8 cellular contexts compared by ENCODE assay signal in genomic region chr10:24721254-24722106, GRCh38. TPM values are rescaled to one million over a fixed set of nuclear protein-coding genes. Genes with fewer than 3 reads are reported as not detected.
DNase-seq lines count a peak whose midpoint lies in the region; ATAC-seq, FAIRE-seq and TF ChIP-seq lines count a peak whose summit lies in the region.

No MANE protein-coding gene starts in this region.

- H3K9me3 ChIP-seq in A549 (no peaks in the 10 kb centered on the region), keratinocyte (ENCODE audit: control insufficient read depth, low read depth, low read length) (no peaks in the 10 kb centered on the region), smooth muscle cell (replicated peaks; ENCODE audit: low read depth) (no peaks in the 10 kb centered on the region)

- H4K20me1 ChIP-seq in keratinocyte (ENCODE audit: control insufficient read depth, extremely low read depth, insufficient read depth, low read length) (peaks cover 3% of the 10 kb centered on the region), smooth muscle cell (ENCODE audit: low read depth) (peaks cover 53% of the 10 kb centered on the region)

- peaks cover 66% of the 10 kb centered on the region for H3K79me2 ChIP-seq in keratinocyte (ENCODE audit: control insufficient read depth, insufficient read depth, low read length)
- peaks cover 62% of the 10 kb centered on the region for H3K79me2 ChIP-seq in smooth muscle cell (ENCODE audit: low read depth)

- H3K9ac ChIP-seq in keratinocyte (ENCODE audit: control insufficient read depth, extremely low read depth, insufficient read depth, low read length): peak overlapping the region; percentile 80
- peak overlapping the region; percentile 47 for H3K9ac ChIP-seq in smooth muscle cell (ENCODE audit: low read depth)

- ATAC-seq in A549 (peak in 1 of 2 experiments; percentile 10; a peak in 1 of 6 replicates), GM18517 (IDR thresholded peaks at IDR 0.05; ENCODE audit: unreplicated experiment) (no peak)

- H3K4me2 ChIP-seq in A549 (peak overlapping the region; percentile 95), keratinocyte (ENCODE audit: control insufficient read depth, extremely low read depth, insufficient read depth, low read depth, low read length) (peak overlapping the region; percentile 70), smooth muscle cell (peak overlapping the region; percentile 89)

- FAIRE-seq in A549 (lab: Jason Lieb, UNC) (no peak), keratinocyte (lab: Jason Lieb, UNC) (no peak)

- H3K4me1 ChIP-seq in A549 (peaks cover 37% of the 10 kb centered on the region), keratinocyte (ENCODE audit: control insufficient read depth, extremely low read depth, insufficient read depth, low read length) (peaks cover 42% of the 10 kb centered on the region), smooth muscle cell (ENCODE audit: low read depth) (peaks cover 42% of the 10 kb centered on the region)

- peak; percentile 20 to 45 for DNase-seq in A549 (ENCODE audit: low read depth in 1 of 2, low spot score in 1 of 2)
- DNase-seq in HCEC 1CT: peak; percentile 13
- peak; percentile 30 for DNase-seq in astrocyte of the spinal cord (ENCODE audit: low read depth, low spot score)
- no peak for DNase-seq in keratinocyte (ENCODE audit: low read depth, low spot score)
- DNase-seq in smooth muscle cell (lab: John Stamatoyannopoulos, UW; ENCODE audit: unreplicated experiment): no peak
- DNase-seq in stimulated activated CD4-positive, alpha-beta T cell treated with anti-CD3 and anti-CD28 coated beads, Interleukin-2, amount 100 ng/mL, for 24 hours: no peak
- DNase-seq in NCI-H1417 treated with DMSO at 0.1 percent for 48 hours (lab: John Stamatoyannopoulos, UW): no peak

- H3F3A ChIP-seq in smooth muscle cell (ENCODE audit: low read depth): no peaks in the 10 kb centered on the region

- TF ChIP-seq CTCF in A549 (IDR thresholded peaks at IDR 0.05) (no peak), astrocyte of the spinal cord (IDR thresholded peaks at IDR 0.05; ENCODE audit: low read depth, low read length) (no peak), keratinocyte (optimal IDR thresholded peaks at IDR 0.05 in 1 of 3, IDR thresholded peaks at IDR 0.05 in 1 of 3, conservative IDR thresholded peaks at IDR 0.05 in 1 of 3; ENCODE audit: extremely low read depth in 1 of 3, insufficient read depth in 2 of 3, low read length in 3 of 3) (no peak), smooth muscle cell (IDR thresholded peaks at IDR 0.05; ENCODE audit: borderline replicate concordance, insufficient read depth, poor library complexity, severe bottlenecking) (no peak)

- H3K4me3 ChIP-seq in A549 (peak overlapping the region; percentile 86), astrocyte of the spinal cord (ENCODE audit: low read depth, low read length) (peak overlapping the region; percentile 80), keratinocyte (ENCODE audit: control insufficient read depth in 2 of 3, extremely low read depth in 1 of 3, insufficient read depth in 2 of 3, low read depth in 1 of 3, low read length in 3 of 3) (peak overlapping the region; percentile 66 to 76 (median 74)), smooth muscle cell (peak overlapping the region; percentile 71)

- dilution Hi-C loops in keratinocyte (cut with MboI; ENCODE audit: extremely low pct_ligation_motif_present, low sequenced_read_pairs): no loop called here

- WGBS in A549 (ENCODE audit: missing lambda C conversion rate): 2% methylated on average over 29 of the region's 34 CpGs
- WGBS in smooth muscle cell (ENCODE audit: low lambda C conversion rate): 4% methylated on average over 34 of the region's 34 CpGs

- no peaks in the 10 kb centered on the region for H3K9me1 ChIP-seq in keratinocyte (ENCODE audit: control insufficient read depth, extremely low read depth, insufficient read depth, low read length)

- H2AFZ ChIP-seq in keratinocyte (ENCODE audit: control insufficient read depth, low read length): no peak overlapping the region
- H2AFZ ChIP-seq in smooth muscle cell (ENCODE audit: low read depth): no peak overlapping the region

- no peak for TF ChIP-seq POLR2A in A549 (IDR thresholded peaks at IDR 0.05; ENCODE audit: low read length)

- H3K27me3 ChIP-seq in keratinocyte (ENCODE audit: control insufficient read depth, extremely low read depth, insufficient read depth, low read length) (no peaks in the 10 kb centered on the region), smooth muscle cell (ENCODE audit: low read depth) (no peaks in the 10 kb centered on the region)

- H3K27ac ChIP-seq in A549: peak overlapping the region; percentile 98 to 99
- H3K27ac ChIP-seq in keratinocyte (ENCODE audit: control insufficient read depth, insufficient read depth, low read length): peak overlapping the region; percentile 69
- no peak overlapping the region for H3K27ac ChIP-seq in smooth muscle cell (ENCODE audit: low read depth)

- in situ Hi-C loops in astrocyte of the spinal cord (cut with HindIII; ENCODE audit: low sequenced_read_pairs): no loop called here

- POLR2A ChIA-PET in A549 (lab: Yijun Ruan, JAX): interaction anchor here (1.0 kb wide), 1 partner anchor 230 kb away, joined by 3 read pairs; no protein-coding TSS in a partner anchor

- no peak for TF ChIP-seq EP300 in A549 (IDR thresholded peaks at IDR 0.05)

- CTCF ChIA-PET in A549 (lab: Yijun Ruan, JAX): interaction anchor here (0.9 to 1.2 kb wide), 2 partner anchors 79 to 358 kb away, joined by 3 to 4 read pairs; no protein-coding TSS in a partner anchor

- no peak for TF ChIP-seq RAD21 in A549 (conservative IDR thresholded peaks at IDR 0.05 in 1 of 2, IDR thresholded peaks at IDR 0.05 in 1 of 2)

- peaks cover 7 to 11% of the 10 kb centered on the region in 2 experiments for H3K36me3 ChIP-seq in keratinocyte (ENCODE audit: control insufficient read depth in 2 of 2, extremely low read depth in 1 of 2, insufficient read depth in 2 of 2, low read length in 2 of 2)
- H3K36me3 ChIP-seq in smooth muscle cell (ENCODE audit: low read depth): no peaks in the 10 kb centered on the region

TF ChIP-seq in A549, 52 proteins besides CTCF, POLR2A, EP300 and RAD21:
- TF ChIP-seq ZFP36 (IDR thresholded peaks at IDR 0.05; ENCODE audit: borderline replicate concordance, partially characterized antibody) (no peak), MAX (IDR thresholded peaks at IDR 0.05) (0 out of 2 replicates have a peak, but pooled peaks have one; percentile 21)

RNA-seq across cellular contexts. Expression of gene ARHGAP21, which starts 2.2 kb away (rescaled TPM):
- polyA plus RNA-seq in A549 (2011; rRNA removed): 83.8 and 84.4 TPM in 2 replicates
- polyA plus RNA-seq in A549 (2012; cell fraction: cytosol; rRNA removed): 15.8 and 18.9 TPM in 2 replicates
- 18.6 and 22.8 TPM in 2 replicates for polyA plus RNA-seq in A549 (2012; cell fraction: nucleus; rRNA removed)
- polyA plus RNA-seq in A549 (2017; fragmentation: RNase III; extraction: RNeasy Plus Mini Kit Qiagen cat#74134 plus additional on column Dnase treatment): 27.8 to 36.1 TPM (median 30.5 TPM) in 3 replicates
- polyA minus RNA-seq in A549 (2011; rRNA and poly(A)+ RNA removed): 92.1 and 99.7 TPM in 2 replicates
- polyA plus RNA-seq in keratinocyte: 61.1 to 78.5 TPM (median 76.0 TPM) in 3 replicates
- polyA plus RNA-seq in keratinocyte (2011; ENCODE audit: low read depth): 59.0 TPM
- 52.8 and 93.6 TPM in 2 replicates for polyA plus RNA-seq in keratinocyte (2011; cell fraction: cytosol; rRNA removed)
- 93.4 and 98.3 TPM in 2 replicates for polyA plus RNA-seq in keratinocyte (2011; cell fraction: nucleus; rRNA removed)
- 30.7 and 46.7 TPM in 2 replicates for polyA plus RNA-seq in keratinocyte (2012; ENCODE audit: low replicate concordance)
- polyA minus RNA-seq in keratinocyte: 56.9 to 165 TPM (median 88.6 TPM) in 3 replicates
- 60.8 TPM for polyA minus RNA-seq in keratinocyte (2011; cell fraction: cytosol; rRNA and poly(A)+ RNA removed)
- polyA minus RNA-seq in keratinocyte (2011; cell fraction: nucleus; rRNA and poly(A)+ RNA removed): 87.8 and 145 TPM in 2 replicates
- total RNA-seq in smooth muscle cell: 59.1 and 66.0 TPM in 2 replicates
- 8.9 and 11.8 TPM in 2 replicates for polyA plus RNA-seq in smooth muscle cell

Comparison
In these comparisons a context has a peak if more than half of its experiments do, and no peak if none do; other contexts are left out.
1. DNase-seq: peak in A549 (2 of 2), HCEC 1CT (single experiment) and astrocyte of the spinal cord (single experiment); none in keratinocyte (single experiment), smooth muscle cell (single experiment), stimulated activated CD4-positive, alpha-beta T cell treated with anti-CD3 and anti-CD28 coated beads, Interleukin-2, amount 100 ng/mL, for 24 hours (0 of 2) and NCI-H1417 treated with DMSO at 0.1 percent for 48 hours (single experiment).
2. Peak in every context shown above with its lines, with median percentiles within 50 percentile points of each other: H3K4me2 ChIP-seq and H3K4me3 ChIP-seq.